Comparison of ENCODE assay signal across 8 cellular contexts in the genomic region with DNA sequence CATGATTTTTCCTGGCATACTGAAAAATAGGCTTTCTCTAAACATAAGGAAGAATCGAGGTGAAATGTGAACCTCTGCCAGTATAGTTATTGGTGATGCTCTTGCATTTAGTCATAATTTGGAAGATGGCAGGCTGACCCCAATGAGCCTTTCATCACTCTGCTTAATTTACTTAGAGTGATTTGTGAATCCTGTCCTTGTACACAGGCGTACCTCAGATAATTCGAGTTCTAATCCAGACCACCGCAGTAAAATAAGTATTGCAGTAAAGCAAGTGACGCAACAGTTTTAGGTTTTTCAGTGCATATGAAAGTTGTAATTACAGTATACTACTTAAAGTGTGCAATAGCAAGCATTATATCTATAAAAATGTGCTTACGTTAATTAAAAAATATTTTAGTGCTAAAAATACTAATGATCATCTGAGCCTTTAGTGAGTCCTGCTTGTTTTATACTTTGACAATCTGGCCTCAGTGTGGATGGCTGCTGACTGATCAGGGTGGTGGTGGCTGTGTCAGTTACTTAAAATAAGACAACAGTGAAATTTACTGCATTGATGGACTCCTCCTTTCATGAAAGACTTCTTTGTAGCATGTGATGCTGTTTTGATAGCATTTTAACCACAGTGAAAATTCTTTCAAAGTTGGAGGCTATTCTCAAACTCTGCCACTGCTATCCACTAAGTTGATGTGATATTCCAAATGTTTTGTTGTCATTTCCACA. TPM values are rescaled to one million over a fixed set of nuclear protein-coding genes. Genes with fewer than 3 reads are reported as not detected.
DNase-seq lines count a peak whose midpoint lies in the region; ATAC-seq, FAIRE-seq and TF ChIP-seq lines count a peak whose summit lies in the region.

No MANE protein-coding gene starts in this region.

- no peak for TF ChIP-seq RAD21 in GM12878 (IDR thresholded peaks at IDR 0.05; ENCODE audit: insufficient read depth, low read depth, low read length)

- TF ChIP-seq CTCF in GM12878 (IDR thresholded peaks at IDR 0.05 in 2 of 3, conservative IDR thresholded peaks at IDR 0.05 in 1 of 3; ENCODE audit: control insufficient read depth in 2 of 3, extremely low read depth in 1 of 3, insufficient read depth in 1 of 3, low read depth in 3 of 3, low read length in 3 of 3) (no peak), lower leg skin (IDR thresholded peaks at IDR 0.05) (no peak), upper lobe of left lung (IDR thresholded peaks at IDR 0.05) (no peak)

- POLR2A ChIA-PET in GM12878 (lab: Charles Lee), result no interaction called here

- no TSS peak for BruUV-seq in GM12878 (replicated peaks; lab: Mats Ljungman, UMichigan)

- H3K9me3 Mint-ChIP-seq in activated naive CD4-positive, alpha-beta T cell treated with anti-CD3 and anti-CD28 coated beads, Interleukin-2, amount 50 U/mL, for 24 hours, result no peaks in the 10 kb centered on the region

- CTCF ChIA-PET in GM12878 (lab: Yijun Ruan, JAX), result no interaction called here

- H4K20me1 ChIP-seq in GM12878 (ENCODE audit: control insufficient read depth, insufficient read depth), result no peaks in the 10 kb centered on the region

- H3K4me3 ChIP-seq in GM12878, result peak overlapping the region; percentile 83
- peak overlapping the region; percentile 62 for H3K4me3 ChIP-seq in lower leg skin (ENCODE audit: low read depth, poor library complexity, severe bottlenecking)
- H3K4me3 ChIP-seq in upper lobe of left lung, result peak overlapping the region; percentile 58 to 96 (median 81)

- intact Hi-C loops in GM12878 (cut with micrococcal nuclease; ENCODE audit: unreplicated experiment) (no loop called here), lower leg skin (cut with DNase I; ENCODE audit: low total_unique reads) (loop anchor here (10.0 kb wide), 1 partner anchor 789 kb away; no protein-coding TSS in a partner anchor)

- H3K79me2 ChIP-seq in GM12878 (ENCODE audit: control insufficient read depth, insufficient read depth, low read length), result peaks cover 24% of the 10 kb centered on the region

- SMC1A ChIA-PET in GM12878 (lab: Charles Lee; ENCODE audit: uncharacterized antibody, unreplicated experiment), result interaction anchor here (0.7 kb wide), 1 partner anchor 14 kb away, joined by 3 read pairs; no protein-coding TSS in a partner anchor

- TF ChIP-seq EP300 in GM12878 (IDR thresholded peaks at IDR 0.05; ENCODE audit: borderline replicate concordance in 1 of 2, control insufficient read depth in 1 of 2, low read depth in 2 of 2, low read length in 2 of 2), result no peak
- no peak for TF ChIP-seq EP300 in upper lobe of left lung (IDR thresholded peaks at IDR 0.05)

- peaks cover 51% of the 10 kb centered on the region for H3K4me1 Mint-ChIP-seq in activated naive CD4-positive, alpha-beta T cell treated with anti-CD3 and anti-CD28 coated beads, Interleukin-2, amount 50 U/mL, for 24 hours

- H3K36me3 ChIP-seq in GM12878 (ENCODE audit: control insufficient read depth in 2 of 2, insufficient read depth in 2 of 2, low read length in 1 of 2) (0 out of 4 replicates have a peak, but pooled peaks cover 0 to 2% of the 10 kb centered on the region in 2 experiments), upper lobe of left lung (peaks cover 0 to 5% (median 0%) of the 10 kb centered on the region in 4 donors)

- ATAC-seq in GM12878 (no peak), upper lobe of left lung (ENCODE audit: low FRiP score in 2 of 2) (no peak), HG02588 (IDR thresholded peaks at IDR 0.05; ENCODE audit: unreplicated experiment) (no peak), GM18858 (IDR thresholded peaks at IDR 0.05; ENCODE audit: unreplicated experiment) (no peak)

- peak overlapping the region; percentile 87 for H3K4me3 Mint-ChIP-seq in activated naive CD4-positive, alpha-beta T cell treated with anti-CD3 and anti-CD28 coated beads, Interleukin-2, amount 50 U/mL, for 24 hours

- no peaks in the 10 kb centered on the region for H3K27me3 Mint-ChIP-seq in activated naive CD4-positive, alpha-beta T cell treated with anti-CD3 and anti-CD28 coated beads, Interleukin-2, amount 50 U/mL, for 24 hours

- in situ Hi-C loops in GM12878 (cut with MboI), result no loop called here

- H3K27ac ChIP-seq in GM12878 (ENCODE audit: control insufficient read depth, insufficient read depth), result peak overlapping the region; percentile 94
- peak overlapping the region; percentile 97 to 99 (median 98) for H3K27ac ChIP-seq in upper lobe of left lung

- peak overlapping the region; percentile 62 for H3K27ac Mint-ChIP-seq in activated naive CD4-positive, alpha-beta T cell treated with anti-CD3 and anti-CD28 coated beads, Interleukin-2, amount 50 U/mL, for 24 hours

- RAD21 ChIA-PET in GM12878 (lab: Charles Lee; ENCODE audit: unreplicated experiment), result no interaction called here

- FAIRE-seq in GM12878 (lab: Jason Lieb, UNC), result no peak

- no peak for DNase-seq in activated naive CD4-positive, alpha-beta T cell treated with Interleukin-2 at 50 U/mL for 16 hours
- no peak for DNase-seq in GM12878 (ENCODE audit: low read depth, low spot score)
- DNase-seq in lower leg skin (ENCODE audit: low spot score in 2 of 2), result no peak
- DNase-seq in upper lobe of left lung, result no peak
- no peak for DNase-seq in kidney tubule cell (ENCODE audit: low spot score)

- H2AFZ ChIP-seq in GM12878 (ENCODE audit: control insufficient read depth, low read depth, low read length), result peak overlapping the region; percentile 75; the same call in 1 of the 2 replicates

- H3K27me3 ChIP-seq in GM12878 (replicated peaks in 1 of 2; ENCODE audit: control insufficient read depth in 2 of 2, insufficient read depth in 2 of 2, low read length in 1 of 2) (no peaks in the 10 kb centered on the region), upper lobe of left lung (no peaks in the 10 kb centered on the region)

- H3K4me1 ChIP-seq in GM12878 (ENCODE audit: control insufficient read depth, insufficient read depth, low read length) (peaks cover 24% of the 10 kb centered on the region), upper lobe of left lung (peaks cover 23 to 34% (median 28%) of the 10 kb centered on the region in 4 donors)

- H3K36me3 Mint-ChIP-seq in activated naive CD4-positive, alpha-beta T cell treated with anti-CD3 and anti-CD28 coated beads, Interleukin-2, amount 50 U/mL, for 24 hours, result peaks cover 1% of the 10 kb centered on the region

- no peak for TF ChIP-seq POLR2A in GM12878 (IDR thresholded peaks at IDR 0.05; ENCODE audit: low read depth, low read length)
- TF ChIP-seq POLR2A in lower leg skin (IDR thresholded peaks at IDR 0.05), result no peak
- no peak for TF ChIP-seq POLR2A in upper lobe of left lung (IDR thresholded peaks at IDR 0.05)

- peak overlapping the region; percentile 98 for H3K9ac ChIP-seq in GM12878 (ENCODE audit: control insufficient read depth, insufficient read depth, low read length)

- peak overlapping the region; percentile 89 for H3K4me2 ChIP-seq in GM12878 (ENCODE audit: control insufficient read depth, insufficient read depth)

- 34% methylated on average over 6 of the region's 6 CpGs for WGBS in GM12878 (ENCODE audit: insufficient coverage, insufficient replicate concordance, low lambda C conversion rate, missing lambda C conversion rate)
- 29 to 34% methylated on average over 6 of the region's 6 CpGs for WGBS in lower leg skin, 2 donors
- 47 to 48% methylated on average over 6 of the region's 6 CpGs for WGBS in upper lobe of left lung, 2 donors

- no peaks in the 10 kb centered on the region for H3K9me3 ChIP-seq in GM12878 (replicated peaks; ENCODE audit: control insufficient read depth, insufficient read depth, low read length)
- H3K9me3 ChIP-seq in upper lobe of left lung, result no peaks in the 10 kb centered on the region

TF ChIP-seq in GM12878, 131 proteins besides CTCF, POLR2A, EP300 and RAD21 (continues in another document):
- TF ChIP-seq EZH2 (IDR thresholded peaks at IDR 0.05; ENCODE audit: borderline replicate concordance, control insufficient read depth, low read depth, low read length), result no peak

RNA-seq across cellular contexts. Expression of a gene that starts 1.7 kb away (rescaled TPM):
- 24.7 and 25.2 TPM in 2 replicates for total RNA-seq in GM12878 (2013; cell fraction: nucleolus; rRNA removed)
- total RNA-seq in GM12878 (2014; rRNA removed) (6.9 and 10.0 TPM in 2 replicates), GM12878 (2014; rRNA removed; fragmentation: Illumina TruSeq; extraction: Trizol) (7.3 and 7.7 TPM in 2 replicates), GM12878 (2021) (11.9 and 13.3 TPM in 2 replicates), lower leg skin (10 to 100 TPM in 2 of 4 donors, 1 to 10 TPM in 2; 4.9 to 13.8 (median 8.8) TPM), upper lobe of left lung (10 to 100 TPM in 5 of 6 donors, 1 to 10 TPM in 1; 9.7 to 54.5 (median 11.5) TPM)
- 2.6 TPM for polyA plus RNA-seq in GM12878 (2011; ENCODE audit: low read depth)
- polyA plus RNA-seq in GM12878 (2011; rRNA removed) (21.4 and 23.7 TPM in 2 replicates), GM12878 (2014; fragmentation: Illumina TruSeq; extraction: Trizol) (10.5 and 16.0 TPM in 2 replicates), GM12878 (2014; fragmentation: Nextera tagmentation; extraction: Ambion mirVana) (10 to 100 TPM in 1 of 2 experiments, 1 to 10 TPM in 1; 9.5 to 11.3 TPM), GM12878 (2014; rRNA removed) (14.4 and 14.8 TPM in 2 replicates), GM12878 (2016; fragmentation: Nextera tagmentation; extraction: Ambion mirVana) (10 to 100 TPM; 20.8 to 22.9 TPM)
- polyA plus RNA-seq in GM12878 (2011; cell fraction: cytosol; rRNA removed), result 17.8 and 29.8 TPM in 2 replicates
- polyA plus RNA-seq in GM12878 (2011; cell fraction: nucleus; rRNA removed), result 23.1 and 23.6 TPM in 2 replicates
- 5.3 TPM in 2 replicates for polyA plus RNA-seq in GM12878 (2012)
- 11.6 and 34.2 TPM in 2 replicates for polyA minus RNA-seq in GM12878 (2011; rRNA and poly(A)+ RNA removed)
- 5.9 and 7.0 TPM in 2 replicates for polyA minus RNA-seq in GM12878 (2011; cell fraction: cytosol; rRNA and poly(A)+ RNA removed)
- polyA minus RNA-seq in GM12878 (2011; cell fraction: nucleus; rRNA and poly(A)+ RNA removed), result 16.1 and 16.2 TPM in 2 replicates

RNA-seq across cellular contexts. Expression of a gene that starts 50.6 kb away (rescaled TPM):
- total RNA-seq in GM12878 (2013; cell fraction: nucleolus; rRNA removed), result not detected in 2 replicates
- total RNA-seq in GM12878 (2014; rRNA removed), result not detected in 2 replicates
- total RNA-seq in GM12878 (2014; rRNA removed; fragmentation: Illumina TruSeq; extraction: Trizol), result not detected in 2 replicates
- total RNA-seq in GM12878 (2021), result not detected in 2 replicates
- polyA plus RNA-seq in GM12878 (2011; ENCODE audit: low read depth), result not detected
- not detected in 2 replicates for polyA plus RNA-seq in GM12878 (2011; rRNA removed)
- polyA plus RNA-seq in GM12878 (2011; cell fraction: cytosol; rRNA removed), result not detected in 2 replicates
- not detected in 2 replicates for polyA plus RNA-seq in GM12878 (2011; cell fraction: nucleus; rRNA removed)
- 0.09 TPM in 1 of 2 replicates, not detected in the other for polyA plus RNA-seq in GM12878 (2012)
- polyA plus RNA-seq in GM12878 (2014; fragmentation: Illumina TruSeq; extraction: Trizol), result 0.03 TPM in 1 of 2 replicates, not detected in the other
- not detected for polyA plus RNA-seq in GM12878 (2014; fragmentation: Nextera tagmentation; extraction: Ambion mirVana)
- polyA plus RNA-seq in GM12878 (2014; rRNA removed), result not detected in 2 replicates
- under 1 TPM; 0.13 to 0.30 TPM for polyA plus RNA-seq in GM12878 (2016; fragmentation: Nextera tagmentation; extraction: Ambion mirVana)
- polyA minus RNA-seq in GM12878 (2011; rRNA and poly(A)+ RNA removed), result not detected in 2 replicates
- not detected in 2 replicates for polyA minus RNA-seq in GM12878 (2011; cell fraction: cytosol; rRNA and poly(A)+ RNA removed)
- not detected in 2 replicates for polyA minus RNA-seq in GM12878 (2011; cell fraction: nucleus; rRNA and poly(A)+ RNA removed)
- total RNA-seq in lower leg skin, result not detected
- under 1 TPM in 4 of 6 donors, not detected in 2; 0.09 to 0.33 (median 0.15) TPM for total RNA-seq in upper lobe of left lung
